24 cellular contexts compared by ENCODE assay signal in the genomic region with DNA sequence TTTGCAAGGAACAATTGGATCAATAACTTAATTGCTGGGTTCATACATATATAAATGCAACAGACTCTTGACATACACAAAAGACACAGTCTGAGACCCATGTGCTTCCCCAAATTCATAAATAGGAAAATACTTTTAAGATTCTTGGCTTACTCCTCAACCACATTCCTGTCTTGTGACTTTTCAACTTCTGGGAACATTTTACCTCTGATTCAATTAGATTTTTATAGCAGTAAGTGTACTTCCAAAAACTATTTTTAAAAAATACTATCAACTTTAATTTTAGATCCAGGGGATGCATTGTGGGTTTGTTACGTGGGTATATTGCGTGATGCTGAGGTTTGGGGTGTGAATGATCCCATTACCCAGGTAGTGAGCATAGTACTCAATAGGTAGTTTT.
"Had no signal": no experiment of that assay in that cellular context is flagged by ENCODE, and none has a peak within 500 bp of the region (broad histone marks: within the 10 kb centered on the region; RNA-seq: fewer than 3 reads in every experiment).

No MANE protein-coding gene starts in this region.

- H3K36me3 Mint-ChIP-seq: mesothelial cell of epicardium; naive thymus-derived CD4-positive, alpha-beta T cell; type B pancreatic cell had no signal

- H3K27ac Mint-ChIP-seq: activated naive CD4-positive, alpha-beta T cell treated with anti-CD3 and anti-CD28 coated beads, Interleukin-2, amount 50 U/mL, for 72 hours; activated T-cell treated with anti-CD3 and anti-CD28 coated beads, Interleukin-2, amount 50 U/mL, for 72 hours; dendritic cell treated with granulocyte-macrophage colony-stimulating factor and Interleukin-4, amounts not matched to agents 40 ng/mL and 50 ng/mL, for 4 days; endodermal cell; mesothelial cell of epicardium; naive thymus-derived CD4-positive, alpha-beta T cell; type B pancreatic cell had no signal

- H3K27me3 ChIP-seq: gastroesophageal sphincter, pancreas, testis, uterus had no signal

- H3K4me3 Mint-ChIP-seq: activated T-cell treated with anti-CD3 and anti-CD28 coated beads, Interleukin-2, amount 50 U/mL, for 72 hours; dendritic cell treated with granulocyte-macrophage colony-stimulating factor and Interleukin-4, amounts not matched to agents 40 ng/mL and 50 ng/mL, for 4 days; endodermal cell; mesothelial cell of epicardium; naive thymus-derived CD4-positive, alpha-beta T cell; neural crest cell; type B pancreatic cell had no signal

- H3K4me1 Mint-ChIP-seq: mesothelial cell of epicardium; naive thymus-derived CD4-positive, alpha-beta T cell had no signal

- ATAC-seq: activated naive CD4-positive, alpha-beta T cell treated with anti-CD3 and anti-CD28 coated beads, Interleukin-2, amount 50 U/mL, for 72 hours; activated T-cell treated with anti-CD3 and anti-CD28 coated beads, Interleukin-2, amount 50 U/mL, for 72 hours; esophagus mucosa; left colon; naive thymus-derived CD4-positive, alpha-beta T cell; stimulated activated naive CD8-positive, alpha-beta T cell treated with anti-CD3 and anti-CD28 coated beads, Interleukin-15, Interleukin-2, amounts not matched to agents 100 U/mL and 50 U/mL, for 24 hours had no signal

- H3K4me3 ChIP-seq: gastroesophageal sphincter, pancreas, prostate gland, spleen, testis, uterus had no signal

- H3K36me3 ChIP-seq: gastroesophageal sphincter, pancreas, prostate gland, spleen, uterus had no signal

- H3K9me3 ChIP-seq: gastroesophageal sphincter, pancreas, prostate gland, testis, uterus had no signal

- H3K27me3 Mint-ChIP-seq: dendritic cell treated with granulocyte-macrophage colony-stimulating factor and Interleukin-4, amounts not matched to agents 40 ng/mL and 50 ng/mL, for 4 days; type B pancreatic cell had no signal

- H3K27ac ChIP-seq: pancreas, prostate gland, spleen had no signal

- DNase-seq: activated CD4-positive, CD25-positive, alpha-beta regulatory T cell treated with anti-CD3 and anti-CD28 coated beads, Interleukin-2, amount 50 U/mL, for 72 hours; activated naive CD4-positive, alpha-beta T cell; activated T-cell treated with anti-CD3 and anti-CD28 coated beads for 4 hours; activated T-cell treated with anti-CD3 and anti-CD28 coated beads, Interleukin-2, amount 50 U/mL, for 72 hours; central memory CD4-positive, alpha-beta T cell; endodermal cell; hippocampal formation; left colon; naive thymus-derived CD4-positive, alpha-beta T cell; pancreas; spleen; stimulated activated CD4-positive, alpha-beta T cell treated with anti-CD3 and anti-CD28 coated beads, Interleukin-2, amount 100 ng/mL, for 48 hours; stimulated activated naive CD8-positive, alpha-beta T cell treated with anti-CD3 and anti-CD28 coated beads, Interleukin-15, Interleukin-2, amounts not matched to agents 100 U/mL and 50 U/mL, for 24 hours; T-helper 2 cell; testis had no signal

- H3K4me1 ChIP-seq: pancreas, prostate gland, spleen, testis had no signal
